Comparison of ENCODE assay signal across 1 cellular context in the genomic region with DNA sequence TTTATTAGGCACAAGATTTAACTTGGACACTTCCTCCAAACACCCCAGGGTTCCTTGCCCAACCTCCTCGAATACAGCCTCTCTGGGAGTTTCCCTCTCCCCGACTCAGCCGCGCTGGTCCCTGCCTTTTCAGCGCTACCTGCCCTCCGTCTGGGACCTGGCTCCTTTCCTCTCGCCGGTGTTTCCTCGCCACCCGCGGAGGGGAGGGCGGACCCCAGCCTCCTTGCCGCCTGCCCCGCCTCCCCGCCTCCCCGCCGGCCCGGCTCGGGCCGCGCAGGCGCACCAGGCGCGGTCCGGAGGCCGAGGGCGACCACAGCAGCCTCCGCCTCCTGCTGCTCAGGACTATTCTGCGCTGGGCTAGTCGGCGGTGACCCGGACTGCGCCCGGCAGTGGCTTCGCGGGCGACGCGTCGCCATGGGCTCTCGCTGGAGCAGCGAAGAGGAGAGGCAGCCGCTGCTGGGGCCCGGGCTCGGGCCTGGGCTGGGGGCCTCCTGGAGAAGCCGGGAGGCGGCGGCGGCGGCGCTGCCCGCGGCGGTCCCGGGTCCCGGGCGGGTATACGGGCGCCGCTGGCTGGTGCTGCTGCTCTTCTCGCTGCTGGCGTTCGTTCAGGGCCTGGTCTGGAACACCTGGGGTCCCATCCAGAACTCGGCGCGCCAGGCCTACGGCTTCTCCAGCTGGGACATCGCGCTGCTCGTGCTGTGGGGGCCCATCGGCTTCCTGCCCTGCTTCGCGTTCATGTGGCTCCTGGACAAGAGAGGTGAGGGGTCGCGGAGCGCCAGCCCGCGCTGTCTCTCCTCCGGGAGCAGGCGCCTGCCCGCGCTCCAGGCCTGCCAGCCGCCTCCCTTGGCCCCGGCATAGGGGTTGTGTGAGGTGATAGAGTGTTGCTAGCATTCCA.
TF ChIP-seq lines count a peak whose summit lies in the region.

A gene with protein sequence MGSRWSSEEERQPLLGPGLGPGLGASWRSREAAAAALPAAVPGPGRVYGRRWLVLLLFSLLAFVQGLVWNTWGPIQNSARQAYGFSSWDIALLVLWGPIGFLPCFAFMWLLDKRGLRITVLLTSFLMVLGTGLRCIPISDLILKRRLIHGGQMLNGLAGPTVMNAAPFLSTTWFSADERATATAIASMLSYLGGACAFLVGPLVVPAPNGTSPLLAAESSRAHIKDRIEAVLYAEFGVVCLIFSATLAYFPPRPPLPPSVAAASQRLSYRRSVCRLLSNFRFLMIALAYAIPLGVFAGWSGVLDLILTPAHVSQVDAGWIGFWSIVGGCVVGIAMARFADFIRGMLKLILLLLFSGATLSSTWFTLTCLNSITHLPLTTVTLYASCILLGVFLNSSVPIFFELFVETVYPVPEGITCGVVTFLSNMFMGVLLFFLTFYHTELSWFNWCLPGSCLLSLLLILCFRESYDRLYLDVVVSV (plus strand): TSS at position 291 of the 895 bp plus-strand sequence. CDS start 124 bp downstream, at position 415.

TF ChIP-seq in HepG2, 621 proteins besides CTCF, POLR2A, EP300 and RAD21 (continued from another document and continues in another):
- TF ChIP-seq, protein P1, sequence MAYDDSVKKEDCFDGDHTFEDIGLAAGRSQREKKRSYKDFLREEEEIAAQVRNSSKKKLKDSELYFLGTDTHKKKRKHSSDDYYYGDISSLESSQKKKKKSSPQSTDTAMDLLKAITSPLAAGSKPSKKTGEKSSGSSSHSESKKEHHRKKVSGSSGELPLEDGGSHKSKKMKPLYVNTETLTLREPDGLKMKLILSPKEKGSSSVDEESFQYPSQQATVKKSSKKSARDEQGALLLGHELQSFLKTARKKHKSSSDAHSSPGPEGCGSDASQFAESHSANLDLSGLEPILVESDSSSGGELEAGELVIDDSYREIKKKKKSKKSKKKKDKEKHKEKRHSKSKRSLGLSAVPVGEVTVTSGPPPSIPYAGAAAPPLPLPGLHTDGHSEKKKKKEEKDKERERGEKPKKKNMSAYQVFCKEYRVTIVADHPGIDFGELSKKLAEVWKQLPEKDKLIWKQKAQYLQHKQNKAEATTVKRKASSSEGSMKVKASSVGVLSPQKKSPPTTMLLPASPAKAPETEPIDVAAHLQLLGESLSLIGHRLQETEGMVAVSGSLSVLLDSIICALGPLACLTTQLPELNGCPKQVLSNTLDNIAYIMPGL (CRISPR knock-in tag; IDR thresholded peaks at IDR 0.05; ENCODE audit: borderline replicate concordance in 1 of 2, low read depth in 1 of 2): peak in 1 of 2 experiments; percentile 81; a peak in 2 of 4 replicates
- TF ChIP-seq, protein P2, sequence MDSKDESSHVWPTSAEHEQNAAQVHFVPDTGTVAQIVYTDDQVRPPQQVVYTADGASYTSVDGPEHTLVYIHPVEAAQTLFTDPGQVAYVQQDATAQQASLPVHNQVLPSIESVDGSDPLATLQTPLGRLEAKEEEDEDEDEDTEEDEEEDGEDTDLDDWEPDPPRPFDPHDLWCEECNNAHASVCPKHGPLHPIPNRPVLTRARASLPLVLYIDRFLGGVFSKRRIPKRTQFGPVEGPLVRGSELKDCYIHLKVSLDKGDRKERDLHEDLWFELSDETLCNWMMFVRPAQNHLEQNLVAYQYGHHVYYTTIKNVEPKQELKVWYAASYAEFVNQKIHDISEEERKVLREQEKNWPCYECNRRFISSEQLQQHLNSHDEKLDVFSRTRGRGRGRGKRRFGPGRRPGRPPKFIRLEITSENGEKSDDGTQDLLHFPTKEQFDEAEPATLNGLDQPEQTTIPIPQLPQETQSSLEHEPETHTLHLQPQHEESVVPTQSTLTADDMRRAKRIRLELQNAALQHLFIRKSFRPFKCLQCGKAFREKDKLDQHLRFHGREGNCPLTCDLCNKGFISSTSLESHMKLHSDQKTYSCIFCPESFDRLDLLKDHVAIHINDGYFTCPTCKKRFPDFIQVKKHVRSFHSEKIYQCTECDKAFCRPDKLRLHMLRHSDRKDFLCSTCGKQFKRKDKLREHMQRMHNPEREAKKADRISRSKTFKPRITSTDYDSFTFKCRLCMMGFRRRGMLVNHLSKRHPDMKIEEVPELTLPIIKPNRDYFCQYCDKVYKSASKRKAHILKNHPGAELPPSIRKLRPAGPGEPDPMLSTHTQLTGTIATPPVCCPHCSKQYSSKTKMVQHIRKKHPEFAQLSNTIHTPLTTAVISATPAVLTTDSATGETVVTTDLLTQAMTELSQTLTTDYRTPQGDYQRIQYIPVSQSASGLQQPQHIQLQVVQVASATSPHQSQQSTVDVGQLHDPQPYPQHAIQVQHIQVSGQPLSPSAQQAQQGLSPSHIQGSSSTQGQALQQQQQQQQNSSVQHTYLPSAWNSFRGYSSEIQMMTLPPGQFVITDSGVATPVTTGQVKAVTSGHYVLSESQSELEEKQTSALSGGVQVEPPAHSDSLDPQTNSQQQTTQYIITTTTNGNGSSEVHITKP (CRISPR knock-in tag; IDR thresholded peaks at IDR 0.05; ENCODE audit: low read depth): no peak
- peak; percentile 90 for TF ChIP-seq YEATS4 (CRISPR knock-in tag; IDR thresholded peaks at IDR 0.05; ENCODE audit: borderline replicate concordance)
- peak; percentile 99 for TF ChIP-seq ZNF441 (CRISPR knock-in tag; IDR thresholded peaks at IDR 0.05; ENCODE audit: borderline replicate concordance)
- TF ChIP-seq HCFC1 (IDR thresholded peaks at IDR 0.05; ENCODE audit: low read depth, low read length): no peak
- TF ChIP-seq ZNF768 (CRISPR knock-in tag; IDR thresholded peaks at IDR 0.05): peak; percentile 48; the same call in 1 of the 2 replicates
- TF ChIP-seq ZNF550 (CRISPR knock-in tag; IDR thresholded peaks at IDR 0.05; ENCODE audit: borderline replicate concordance): no peak
- 0 out of 2 replicates have a peak, but pooled peaks have one; percentile 71 for TF ChIP-seq NR1H2 (CRISPR knock-in tag; IDR thresholded peaks at IDR 0.05; ENCODE audit: borderline replicate concordance, low read depth)
- TF ChIP-seq TCF12 (IDR thresholded peaks at IDR 0.05): no peak
- TF ChIP-seq TCF12 (CRISPR knock-in tag; IDR thresholded peaks at IDR 0.05): peak; percentile 70; the same call in 1 of the 2 replicates
- no peak for TF ChIP-seq TARDBP (CRISPR knock-in tag; IDR thresholded peaks at IDR 0.05)
- TF ChIP-seq, protein P3, sequence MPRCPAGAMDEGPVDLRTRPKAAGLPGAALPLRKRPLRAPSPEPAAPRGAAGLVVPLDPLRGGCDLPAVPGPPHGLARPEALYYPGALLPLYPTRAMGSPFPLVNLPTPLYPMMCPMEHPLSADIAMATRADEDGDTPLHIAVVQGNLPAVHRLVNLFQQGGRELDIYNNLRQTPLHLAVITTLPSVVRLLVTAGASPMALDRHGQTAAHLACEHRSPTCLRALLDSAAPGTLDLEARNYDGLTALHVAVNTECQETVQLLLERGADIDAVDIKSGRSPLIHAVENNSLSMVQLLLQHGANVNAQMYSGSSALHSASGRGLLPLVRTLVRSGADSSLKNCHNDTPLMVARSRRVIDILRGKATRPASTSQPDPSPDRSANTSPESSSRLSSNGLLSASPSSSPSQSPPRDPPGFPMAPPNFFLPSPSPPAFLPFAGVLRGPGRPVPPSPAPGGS (CRISPR knock-in tag; IDR thresholded peaks at IDR 0.05): peak; percentile 61; the same call in 1 of the 2 replicates
- TF ChIP-seq, protein P4, sequence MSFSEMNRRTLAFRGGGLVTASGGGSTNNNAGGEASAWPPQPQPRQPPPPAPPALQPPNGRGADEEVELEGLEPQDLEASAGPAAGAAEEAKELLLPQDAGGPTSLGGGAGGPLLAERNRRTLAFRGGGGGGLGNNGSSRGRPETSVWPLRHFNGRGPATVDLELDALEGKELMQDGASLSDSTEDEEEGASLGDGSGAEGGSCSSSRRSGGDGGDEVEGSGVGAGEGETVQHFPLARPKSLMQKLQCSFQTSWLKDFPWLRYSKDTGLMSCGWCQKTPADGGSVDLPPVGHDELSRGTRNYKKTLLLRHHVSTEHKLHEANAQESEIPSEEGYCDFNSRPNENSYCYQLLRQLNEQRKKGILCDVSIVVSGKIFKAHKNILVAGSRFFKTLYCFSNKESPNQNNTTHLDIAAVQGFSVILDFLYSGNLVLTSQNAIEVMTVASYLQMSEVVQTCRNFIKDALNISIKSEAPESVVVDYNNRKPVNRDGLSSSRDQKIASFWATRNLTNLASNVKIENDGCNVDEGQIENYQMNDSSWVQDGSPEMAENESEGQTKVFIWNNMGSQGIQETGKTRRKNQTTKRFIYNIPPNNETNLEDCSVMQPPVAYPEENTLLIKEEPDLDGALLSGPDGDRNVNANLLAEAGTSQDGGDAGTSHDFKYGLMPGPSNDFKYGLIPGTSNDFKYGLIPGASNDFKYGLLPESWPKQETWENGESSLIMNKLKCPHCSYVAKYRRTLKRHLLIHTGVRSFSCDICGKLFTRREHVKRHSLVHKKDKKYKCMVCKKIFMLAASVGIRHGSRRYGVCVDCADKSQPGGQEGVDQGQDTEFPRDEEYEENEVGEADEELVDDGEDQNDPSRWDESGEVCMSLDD (CRISPR knock-in tag; IDR thresholded peaks at IDR 0.05; ENCODE audit: borderline replicate concordance): peak; percentile 70; the same call in 1 of the 2 replicates
- TF ChIP-seq, protein P5, sequence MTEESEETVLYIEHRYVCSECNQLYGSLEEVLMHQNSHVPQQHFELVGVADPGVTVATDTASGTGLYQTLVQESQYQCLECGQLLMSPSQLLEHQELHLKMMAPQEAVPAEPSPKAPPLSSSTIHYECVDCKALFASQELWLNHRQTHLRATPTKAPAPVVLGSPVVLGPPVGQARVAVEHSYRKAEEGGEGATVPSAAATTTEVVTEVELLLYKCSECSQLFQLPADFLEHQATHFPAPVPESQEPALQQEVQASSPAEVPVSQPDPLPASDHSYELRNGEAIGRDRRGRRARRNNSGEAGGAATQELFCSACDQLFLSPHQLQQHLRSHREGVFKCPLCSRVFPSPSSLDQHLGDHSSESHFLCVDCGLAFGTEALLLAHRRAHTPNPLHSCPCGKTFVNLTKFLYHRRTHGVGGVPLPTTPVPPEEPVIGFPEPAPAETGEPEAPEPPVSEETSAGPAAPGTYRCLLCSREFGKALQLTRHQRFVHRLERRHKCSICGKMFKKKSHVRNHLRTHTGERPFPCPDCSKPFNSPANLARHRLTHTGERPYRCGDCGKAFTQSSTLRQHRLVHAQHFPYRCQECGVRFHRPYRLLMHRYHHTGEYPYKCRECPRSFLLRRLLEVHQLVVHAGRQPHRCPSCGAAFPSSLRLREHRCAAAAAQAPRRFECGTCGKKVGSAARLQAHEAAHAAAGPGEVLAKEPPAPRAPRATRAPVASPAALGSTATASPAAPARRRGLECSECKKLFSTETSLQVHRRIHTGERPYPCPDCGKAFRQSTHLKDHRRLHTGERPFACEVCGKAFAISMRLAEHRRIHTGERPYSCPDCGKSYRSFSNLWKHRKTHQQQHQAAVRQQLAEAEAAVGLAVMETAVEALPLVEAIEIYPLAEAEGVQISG (CRISPR knock-in tag; IDR thresholded peaks at IDR 0.05): peak; percentile 59
- TF ChIP-seq MAFF (IDR thresholded peaks at IDR 0.05; ENCODE audit: low read depth, low read length): no peak
- peak; percentile 54 for TF ChIP-seq ZNF766 (CRISPR knock-in tag; IDR thresholded peaks at IDR 0.05; ENCODE audit: borderline replicate concordance)
- TF ChIP-seq FOSL2 (CRISPR knock-in tag; IDR thresholded peaks at IDR 0.05): no peak
- peak; percentile 48 for TF ChIP-seq HDAC1 (CRISPR knock-in tag; IDR thresholded peaks at IDR 0.05)
- TF ChIP-seq ZNF776 (CRISPR knock-in tag; IDR thresholded peaks at IDR 0.05): peak; percentile 82; the same call in 1 of the 2 replicates
- TF ChIP-seq, protein P6, sequence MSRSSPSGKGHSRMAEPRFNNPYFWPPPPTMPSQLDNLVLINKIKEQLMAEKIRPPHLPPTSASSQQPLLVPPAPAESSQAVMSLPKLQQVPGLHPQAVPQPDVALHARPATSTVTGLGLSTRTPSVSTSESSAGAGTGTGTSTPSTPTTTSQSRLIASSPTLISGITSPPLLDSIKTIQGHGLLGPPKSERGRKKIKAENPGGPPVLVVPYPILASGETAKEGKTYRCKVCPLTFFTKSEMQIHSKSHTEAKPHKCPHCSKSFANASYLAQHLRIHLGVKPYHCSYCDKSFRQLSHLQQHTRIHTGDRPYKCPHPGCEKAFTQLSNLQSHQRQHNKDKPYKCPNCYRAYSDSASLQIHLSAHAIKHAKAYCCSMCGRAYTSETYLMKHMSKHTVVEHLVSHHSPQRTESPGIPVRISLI (CRISPR knock-in tag; IDR thresholded peaks at IDR 0.05; ENCODE audit: borderline replicate concordance): no peak
- peak; percentile 63; the same call in 1 of the 2 replicates for TF ChIP-seq ZNF607 (CRISPR knock-in tag; IDR thresholded peaks at IDR 0.05; ENCODE audit: borderline replicate concordance)
- peak; percentile 82 for TF ChIP-seq ATF7-NPFF (CRISPR knock-in tag; IDR thresholded peaks at IDR 0.05; ENCODE audit: low read depth)
- peak; percentile 83; the same call in 1 of the 2 replicates for TF ChIP-seq ZNF225 (CRISPR knock-in tag; IDR thresholded peaks at IDR 0.05)
- TF ChIP-seq KMT2B (CRISPR knock-in tag; IDR thresholded peaks at IDR 0.05): peak; percentile 61
- TF ChIP-seq SAP130 (CRISPR knock-in tag; IDR thresholded peaks at IDR 0.05; ENCODE audit: low read depth): peak; percentile 64
- TF ChIP-seq ZNF660 (CRISPR knock-in tag; IDR thresholded peaks at IDR 0.05; ENCODE audit: borderline replicate concordance, low read depth): no peak
- TF ChIP-seq, protein P7, sequence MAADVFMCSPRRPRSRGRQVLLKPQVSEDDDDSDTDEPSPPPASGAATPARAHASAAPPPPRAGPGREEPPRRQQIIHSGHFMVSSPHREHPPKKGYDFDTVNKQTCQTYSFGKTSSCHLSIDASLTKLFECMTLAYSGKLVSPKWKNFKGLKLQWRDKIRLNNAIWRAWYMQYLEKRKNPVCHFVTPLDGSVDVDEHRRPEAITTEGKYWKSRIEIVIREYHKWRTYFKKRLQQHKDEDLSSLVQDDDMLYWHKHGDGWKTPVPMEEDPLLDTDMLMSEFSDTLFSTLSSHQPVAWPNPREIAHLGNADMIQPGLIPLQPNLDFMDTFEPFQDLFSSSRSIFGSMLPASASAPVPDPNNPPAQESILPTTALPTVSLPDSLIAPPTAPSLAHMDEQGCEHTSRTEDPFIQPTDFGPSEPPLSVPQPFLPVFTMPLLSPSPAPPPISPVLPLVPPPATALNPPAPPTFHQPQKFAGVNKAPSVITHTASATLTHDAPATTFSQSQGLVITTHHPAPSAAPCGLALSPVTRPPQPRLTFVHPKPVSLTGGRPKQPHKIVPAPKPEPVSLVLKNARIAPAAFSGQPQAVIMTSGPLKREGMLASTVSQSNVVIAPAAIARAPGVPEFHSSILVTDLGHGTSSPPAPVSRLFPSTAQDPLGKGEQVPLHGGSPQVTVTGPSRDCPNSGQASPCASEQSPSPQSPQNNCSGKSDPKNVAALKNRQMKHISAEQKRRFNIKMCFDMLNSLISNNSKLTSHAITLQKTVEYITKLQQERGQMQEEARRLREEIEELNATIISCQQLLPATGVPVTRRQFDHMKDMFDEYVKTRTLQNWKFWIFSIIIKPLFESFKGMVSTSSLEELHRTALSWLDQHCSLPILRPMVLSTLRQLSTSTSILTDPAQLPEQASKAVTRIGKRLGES (CRISPR knock-in tag; IDR thresholded peaks at IDR 0.05; ENCODE audit: borderline replicate concordance): 0 out of 2 replicates have a peak, but pooled peaks have one; percentile 40
- peak; percentile 19; the same call in 1 of the 2 replicates for TF ChIP-seq RARA (CRISPR knock-in tag; IDR thresholded peaks at IDR 0.05)
- peak; percentile 18 for TF ChIP-seq ZNF883 (CRISPR knock-in tag; IDR thresholded peaks at IDR 0.05; ENCODE audit: not compliant biosample characterization)
- no peak for TF ChIP-seq NFIC (IDR thresholded peaks at IDR 0.05; ENCODE audit: low read length)
- TF ChIP-seq TEAD2 (CRISPR knock-in tag; IDR thresholded peaks at IDR 0.05): 0 out of 2 replicates have a peak, but pooled peaks have one; percentile 52
- TF ChIP-seq POLR2AphosphoS5 (IDR thresholded peaks at IDR 0.05; ENCODE audit: low read depth, low read length): peak; percentile 84
- TF ChIP-seq ZNF264 (CRISPR knock-in tag; IDR thresholded peaks at IDR 0.05): 0 out of 2 replicates have a peak, but pooled peaks have one; percentile 35
- peak; percentile 19; the same call in 1 of the 2 replicates for TF ChIP-seq KDM5A (IDR thresholded peaks at IDR 0.05; ENCODE audit: borderline replicate concordance, low read length)
